Comparison of ENCODE assay signal across 28 cellular contexts in the genomic region with DNA sequence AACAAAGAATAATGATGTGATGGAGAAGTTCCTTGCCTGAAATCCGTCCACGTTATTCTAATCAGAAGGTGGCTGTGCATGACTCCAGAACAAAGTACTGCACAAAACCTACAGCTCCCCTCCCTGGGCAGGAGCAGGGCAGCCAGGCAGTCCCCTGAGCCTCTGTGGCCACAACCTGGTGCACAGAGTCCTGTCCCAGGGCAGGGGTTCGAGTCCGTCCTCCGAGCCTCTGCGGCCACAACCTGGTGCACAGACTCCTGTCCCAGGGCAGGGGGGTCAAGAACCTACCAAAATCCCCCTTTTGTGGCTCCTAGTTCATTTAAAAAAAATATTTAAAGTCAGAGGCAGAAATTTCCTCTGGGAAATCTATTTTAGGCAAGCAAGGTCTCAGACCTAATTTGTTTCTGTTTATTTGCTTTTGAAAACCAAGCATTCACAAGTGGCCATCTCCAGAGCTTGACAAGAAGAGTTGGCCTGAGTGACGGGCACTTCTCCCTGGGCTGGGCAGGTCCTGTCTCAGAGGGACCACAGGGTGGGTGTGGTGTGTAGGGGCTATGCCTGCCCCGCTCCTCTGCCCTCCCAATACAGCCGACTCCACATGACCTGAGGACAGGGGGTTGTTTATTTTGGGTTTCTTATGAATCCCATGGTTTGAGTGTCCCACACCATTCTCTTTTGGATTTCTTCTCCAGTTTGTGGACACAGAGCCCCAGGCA.
"Had no signal": no experiment of that assay in that cellular context is flagged by ENCODE, and none has a peak within 500 bp of the region (broad histone marks: within the 10 kb centered on the region; RNA-seq: fewer than 3 reads in every experiment).

No MANE protein-coding gene starts in this region.

- H3K9me3 ChIP-seq: esophagus muscularis mucosa, gastroesophageal sphincter, heart left ventricle, mucosa of descending colon, right lobe of liver, thoracic aorta, tibial nerve, upper lobe of right lung, uterus had no signal

- H3K9ac ChIP-seq: neural progenitor cell, parathyroid adenoma had no signal

- H3K4me2 ChIP-seq: hepatocyte, neural progenitor cell, smooth muscle cell had no signal

- H3K36me3 Mint-ChIP-seq: mesothelial cell of epicardium, naive B cell, neural progenitor cell had no signal

- H3K27ac ChIP-seq: esophagus muscularis mucosa, foreskin keratinocyte, gastroesophageal sphincter, heart left ventricle, hepatocyte, left lung, neural progenitor cell, parathyroid adenoma, right lobe of liver, stomach, thoracic aorta, tibial nerve, upper lobe of right lung, uterus had no signal

- H3K4me3 Mint-ChIP-seq: mesothelial cell of epicardium, naive B cell, nephron, neural progenitor cell had no signal

- DNase-seq: effector CD8-positive, alpha-beta T cell; foreskin keratinocyte; heart left ventricle; left cardiac atrium; mesenchymal stem cell; mucosa of descending colon; naive B cell; stimulated activated CD4-positive, alpha-beta T cell treated with anti-CD3 and anti-CD28 coated beads, Interleukin-12 subunit alpha, Interleukin-12 subunit beta, amount 100 ng/mL, for 4 hours; stimulated activated CD4-positive, alpha-beta T cell treated with anti-CD3 and anti-CD28 coated beads, Interleukin-1b, Interleukin-23, amount 100 ng/mL, for 48 hours; stimulated activated CD4-positive, alpha-beta T cell treated with anti-CD3 and anti-CD28 coated beads, Interleukin-4, amount 100 ng/mL, for 1 hour; stimulated activated CD8-positive, alpha-beta memory T cell treated with anti-CD3 and anti-CD28 coated beads, Interleukin-4, amount 100 ng/mL, for 48 hours; stimulated activated naive CD4-positive, alpha-beta T cell treated with Interleukin-2 at 50 U/mL for 16 hours; stomach; upper lobe of right lung; uterus had no signal

- H3K4me1 ChIP-seq: esophagus muscularis mucosa, foreskin keratinocyte, gastroesophageal sphincter, heart left ventricle, left lung, neural progenitor cell, parathyroid adenoma, stomach, tibial nerve, upper lobe of right lung, uterus had no signal

- H3K27ac Mint-ChIP-seq: mesothelial cell of epicardium, naive B cell, nephron, neural progenitor cell, progenitor cell of endocrine pancreas had no signal

- H3K4me3 ChIP-seq: esophagus muscularis mucosa, gastroesophageal sphincter, heart left ventricle, hepatocyte, left lung, mucosa of descending colon, neural progenitor cell, right lobe of liver, smooth muscle cell, stomach, thoracic aorta, tibial nerve, upper lobe of right lung, uterus had no signal

- H3K27me3 ChIP-seq: foreskin keratinocyte, gastroesophageal sphincter, heart left ventricle, hepatocyte, neural progenitor cell, right lobe of liver, tibial nerve, uterus had no signal

- H3K36me3 ChIP-seq: esophagus muscularis mucosa, gastroesophageal sphincter, heart left ventricle, left lung, neural progenitor cell, right lobe of liver, stomach, thoracic aorta, tibial nerve, upper lobe of right lung, uterus had no signal

- H3K4me1 Mint-ChIP-seq: mesothelial cell of epicardium, nephron had no signal

- ATAC-seq: foreskin keratinocyte, gastroesophageal sphincter, heart left ventricle, left cardiac atrium, left lung, mucosa of descending colon, right lobe of liver, upper lobe of right lung had no signal

- H3K9me3 Mint-ChIP-seq: mesothelial cell of epicardium, nephron had no signal
